ENCODE assay signal across 10 cellular contexts in the genomic region with DNA sequence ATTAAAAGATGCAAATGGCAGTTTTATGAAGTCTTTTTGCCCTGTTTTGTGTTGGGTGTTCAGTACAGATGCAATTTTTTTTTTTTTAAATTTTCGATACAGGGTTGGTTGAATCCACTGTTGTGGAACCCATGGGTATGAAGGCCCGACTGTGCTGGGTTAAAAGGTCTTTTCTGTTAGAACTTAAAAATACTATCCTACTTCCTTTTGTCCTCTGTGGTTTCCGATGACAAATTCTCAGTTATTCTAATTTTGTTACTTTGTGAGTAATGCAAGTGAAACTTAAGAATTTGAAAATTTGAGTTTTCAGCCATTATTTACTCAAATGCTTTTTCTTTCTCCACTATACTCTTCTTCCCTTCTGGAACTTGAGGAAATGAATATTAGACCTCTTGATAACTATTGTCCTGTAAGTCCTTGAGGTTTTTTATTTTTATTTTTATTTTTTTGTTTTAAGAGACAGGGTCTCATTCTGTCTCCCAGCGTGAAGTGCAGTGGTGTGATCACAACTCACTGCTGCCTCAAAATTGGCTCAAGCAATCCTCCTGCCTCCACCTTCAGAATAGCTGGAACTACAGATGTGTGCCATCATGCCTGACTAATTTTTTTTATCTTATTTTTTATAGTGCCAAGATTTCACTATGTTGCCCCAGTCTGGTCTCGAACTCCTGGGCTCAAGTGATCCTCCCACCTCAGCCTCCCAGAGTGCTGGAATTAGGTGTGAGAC.
A peak's percentile ranks its signal among the peaks of the same experiment; 100 is the strongest.
DNase-seq lines count a peak whose midpoint lies in the region; ATAC-seq and TF ChIP-seq lines count a peak whose summit lies in the region.
"Had no signal": no experiment of that assay in that cellular context is flagged by ENCODE, and none has a peak within 500 bp of the region (broad histone marks: within the 10 kb centered on the region; RNA-seq: fewer than 3 reads in every experiment).

No MANE protein-coding gene starts in this region.

- TF ChIP-seq CTCF in GM13977 (IDR thresholded peaks at IDR 0.05; ENCODE audit: extremely low read depth, insufficient read depth, missing control alignments) (no peak), fibroblast of mammary gland (conservative IDR thresholded peaks at IDR 0.05; ENCODE audit: control insufficient read depth, insufficient read depth, low read depth, low read length) (no peak), esophagus muscularis mucosa (IDR thresholded peaks at IDR 0.05) (no peak), lower lobe of right lung (IDR thresholded peaks at IDR 0.05) (no peak)

- intact Hi-C loops in esophagus muscularis mucosa (cut with DNase I) (no loop called here), lower lobe of right lung (cut with DNase I) (no loop called here), cardiac septum (cut with DNase I) (no loop called here)

- ATAC-seq in GM21526 (IDR thresholded peaks at IDR 0.05; ENCODE audit: low FRiP score, unreplicated experiment) (peak; percentile 62), lower lobe of right lung (no peak)

- H3K9me3 ChIP-seq in esophagus muscularis mucosa (no peaks in the 10 kb centered on the region), lower lobe of right lung (no peaks in the 10 kb centered on the region)

- in situ Hi-C loops in GM13977 (cut with MboI; ENCODE audit: low pct_unique_long_range_greater_than_20kb, low sequenced_read_pairs, unreplicated experiment) = no loop called here

- TF ChIP-seq EP300 in esophagus muscularis mucosa (IDR thresholded peaks at IDR 0.05) = no peak

- H3K36me3 ChIP-seq in esophagus muscularis mucosa = peaks cover 0 to 20% (median 3%) of the 10 kb centered on the region in 4 donors
- H3K36me3 ChIP-seq in lower lobe of right lung = peaks cover 7% of the 10 kb centered on the region

- peak; percentile 57 for DNase-seq in GM13977 (ENCODE audit: low spot score)
- DNase-seq in HT1080 (ENCODE audit: low read depth) = peak; percentile 61
- DNase-seq in fibroblast of mammary gland (ENCODE audit: low read depth) = peak; percentile 34
- DNase-seq in esophagus muscularis mucosa (ENCODE audit: extremely low spot score) = no peak
- DNase-seq in lower lobe of right lung = no peak
- no peak for DNase-seq in cardiac septum (ENCODE audit: low spot score)
- no peak for DNase-seq in activated CD4-positive, alpha-beta T cell treated with anti-CD3 and anti-CD28 coated beads for 4 hours
- DNase-seq: activated CD8-positive, alpha-beta memory T cell treated with anti-CD3 and anti-CD28 coated beads, Interleukin-2, amount 50 U/mL, for 48 hours had no signal

- no peak overlapping the region for H3K27ac ChIP-seq in esophagus muscularis mucosa (replicated peaks in 1 of 4)
- no peak overlapping the region for H3K27ac ChIP-seq in lower lobe of right lung
- H3K27ac ChIP-seq: HL-60 had no signal

- no peak for TF ChIP-seq POLR2A in esophagus muscularis mucosa (IDR thresholded peaks at IDR 0.05; ENCODE audit: low read depth)

- WGBS in esophagus muscularis mucosa = 88% methylated on average over 5 of the region's 5 CpGs

- H3K27me3 ChIP-seq in esophagus muscularis mucosa (no peaks in the 10 kb centered on the region), lower lobe of right lung (ENCODE audit: low read depth) (no peaks in the 10 kb centered on the region)

- H3K4me3 ChIP-seq in fibroblast of mammary gland (ENCODE audit: control insufficient read depth, low read depth, low read length) = no peak overlapping the region
- H3K4me3 ChIP-seq in esophagus muscularis mucosa = no peak overlapping the region
- no peak overlapping the region for H3K4me3 ChIP-seq in lower lobe of right lung

- H3K4me1 ChIP-seq in esophagus muscularis mucosa (no peaks in the 10 kb centered on the region), lower lobe of right lung (no peaks in the 10 kb centered on the region)

Comparison
In these comparisons a context has a peak if more than half of its experiments do, and no peak if none do; other contexts are left out.
1. DNase-seq: peak in GM13977 (single experiment), HT1080 (single experiment) and fibroblast of mammary gland (single experiment); none in esophagus muscularis mucosa (single experiment), lower lobe of right lung (single experiment), cardiac septum (single experiment) and activated CD4-positive, alpha-beta T cell treated with anti-CD3 and anti-CD28 coated beads for 4 hours (0 of 2).